In genomic region chr16:86061318-86061695, GRCh38 we compare ENCODE assay signal across 16 cellular contexts.
DNase-seq lines count a peak whose midpoint lies in the region; ATAC-seq and TF ChIP-seq lines count a peak whose summit lies in the region.
"Had no signal": no experiment of that assay in that cellular context is flagged by ENCODE, and none has a peak within 500 bp of the region (broad histone marks: within the 10 kb centered on the region; RNA-seq: fewer than 3 reads in every experiment).

No MANE protein-coding gene starts in this region.

- peaks cover 36% of the 10 kb centered on the region for H3K4me1 ChIP-seq in BLaER1
- H3K4me1 ChIP-seq in RWPE2 (ENCODE audit: insufficient read depth, poor library complexity, severe bottlenecking), result no peaks in the 10 kb centered on the region
- H3K4me1 ChIP-seq in gastroesophageal sphincter, result peaks cover 0 to 48% (median 23%) of the 10 kb centered on the region in 3 donors
- no peaks in the 10 kb centered on the region for H3K4me1 ChIP-seq in osteoblast (ENCODE audit: insufficient read depth, low read length)

- no peak for TF ChIP-seq EP300 in gastroesophageal sphincter (IDR thresholded peaks at IDR 0.05)

- no peaks in the 10 kb centered on the region for H3K79me2 ChIP-seq in osteoblast (ENCODE audit: insufficient read depth, low read length)

- no peaks in the 10 kb centered on the region for H3K27me3 ChIP-seq in BLaER1
- H3K27me3 ChIP-seq in RWPE2 (ENCODE audit: insufficient read depth, poor library complexity, severe bottlenecking), result peaks cover 54% of the 10 kb centered on the region
- no peaks in the 10 kb centered on the region for H3K27me3 ChIP-seq in gastroesophageal sphincter
- peaks cover 7% of the 10 kb centered on the region for H3K27me3 ChIP-seq in osteoblast (ENCODE audit: insufficient read depth, low read length)
- H3K27me3 ChIP-seq: Peyer's patch had no signal

- no peaks in the 10 kb centered on the region for H3K4me1 Mint-ChIP-seq in activated T-cell treated with anti-CD3 and anti-CD28 coated beads, Interleukin-2, amount 50 U/mL, for 24 hours (ENCODE audit: low read depth)

- peak overlapping the region; percentile 78 for H3K4me2 ChIP-seq in BLaER1
- H3K4me2 ChIP-seq in osteoblast (ENCODE audit: insufficient read depth, low read length), result no peak overlapping the region

- no peak overlapping the region for H3K9ac ChIP-seq in BLaER1

- H3K27ac ChIP-seq in BLaER1 (no peak overlapping the region), RWPE2 (ENCODE audit: poor library complexity, severe bottlenecking) (no peak overlapping the region), gastroesophageal sphincter (peak overlapping the region in 3 of 4 donors; percentile 74 to 85 (median 77)), osteoblast (ENCODE audit: low read depth, low read length) (no peak overlapping the region)
- H3K27ac ChIP-seq: C4-2B had no signal

- H2AFZ ChIP-seq in osteoblast (ENCODE audit: low read length), result no peak overlapping the region

- H3K36me3 ChIP-seq in BLaER1 (no peaks in the 10 kb centered on the region), RWPE2 (ENCODE audit: low read depth) (no peaks in the 10 kb centered on the region), gastroesophageal sphincter (no peaks in the 10 kb centered on the region), osteoblast (ENCODE audit: insufficient read depth, low read length) (no peaks in the 10 kb centered on the region)
- H3K36me3 ChIP-seq: Peyer's patch had no signal

- H3K27ac Mint-ChIP-seq in activated T-cell treated with anti-CD3 and anti-CD28 coated beads, Interleukin-2, amount 50 U/mL, for 24 hours, result no peak overlapping the region

- DNase-seq in RWPE2 (ENCODE audit: low spot score), result peak; percentile 53
- DNase-seq in osteoblast (ENCODE audit: insufficient read length, low spot score, missing footprints), result peak; percentile 46
- DNase-seq in NCI-H2196 (lab: John Stamatoyannopoulos, UW; ENCODE audit: unreplicated experiment), result no peak
- no peak for DNase-seq in activated T-cell treated with anti-CD3 and anti-CD28 coated beads, Interleukin-2, amount 50 U/mL, for 24 hours
- DNase-seq: DND-41, MM.1S, NCI-H1092, NCI-H1436 treated with DMSO at 0.1 percent for 48 hours, NCI-H2029, NCI-H69 had no signal

- H3K27me3 Mint-ChIP-seq in activated T-cell treated with anti-CD3 and anti-CD28 coated beads, Interleukin-2, amount 50 U/mL, for 24 hours, result peaks cover 2% of the 10 kb centered on the region

- no peaks in the 10 kb centered on the region for H3K9me3 Mint-ChIP-seq in activated T-cell treated with anti-CD3 and anti-CD28 coated beads, Interleukin-2, amount 50 U/mL, for 24 hours

- ATAC-seq in RWPE2 (ENCODE audit: low read depth) (no peak), gastroesophageal sphincter (no peak), HG03439 (IDR thresholded peaks at IDR 0.05; ENCODE audit: unreplicated experiment) (no peak), GM21528 (IDR thresholded peaks at IDR 0.05; ENCODE audit: low FRiP score, unreplicated experiment) (no peak)

- no peak overlapping the region for H3K4me3 ChIP-seq in BLaER1
- no peak overlapping the region for H3K4me3 ChIP-seq in RWPE2 (ENCODE audit: severe bottlenecking)
- H3K4me3 ChIP-seq in gastroesophageal sphincter, result no peak overlapping the region
- H3K4me3 ChIP-seq in osteoblast (ENCODE audit: insufficient read depth, low read length), result no peak overlapping the region
- H3K4me3 ChIP-seq: Peyer's patch had no signal

- H3K9me3 ChIP-seq in BLaER1, result no peaks in the 10 kb centered on the region
- no peaks in the 10 kb centered on the region for H3K9me3 ChIP-seq in RWPE2 (ENCODE audit: severe bottlenecking)
- no peaks in the 10 kb centered on the region for H3K9me3 ChIP-seq in gastroesophageal sphincter
- no peaks in the 10 kb centered on the region for H3K9me3 ChIP-seq in osteoblast (ENCODE audit: low read depth, low read length)
- H3K9me3 ChIP-seq: Peyer's patch had no signal

- H3K4me3 Mint-ChIP-seq in activated T-cell treated with anti-CD3 and anti-CD28 coated beads, Interleukin-2, amount 50 U/mL, for 24 hours, result no peak overlapping the region

- 93% methylated on average over 3 of the region's 11 CpGs; no CpG with 5 or more reads in 1 of the 2 donors for WGBS in gastroesophageal sphincter (ENCODE audit: low coverage in 1 of 2), 2 donors

- no peaks in the 10 kb centered on the region for H4K20me1 ChIP-seq in BLaER1
- no peaks in the 10 kb centered on the region for H4K20me1 ChIP-seq in osteoblast (ENCODE audit: insufficient read depth, low read length)

- TF ChIP-seq CTCF in RWPE2 (IDR thresholded peaks at IDR 0.05; ENCODE audit: poor library complexity, severe bottlenecking) (no peak), gastroesophageal sphincter (IDR thresholded peaks at IDR 0.05) (no peak), osteoblast (IDR thresholded peaks at IDR 0.05; ENCODE audit: extremely low read depth, low read depth, low read length) (no peak)

- no peaks in the 10 kb centered on the region for H3K36me3 Mint-ChIP-seq in activated T-cell treated with anti-CD3 and anti-CD28 coated beads, Interleukin-2, amount 50 U/mL, for 24 hours (ENCODE audit: low read depth)

- no peak for TF ChIP-seq POLR2A in gastroesophageal sphincter (IDR thresholded peaks at IDR 0.05)

Comparison
In these comparisons a context has a peak if more than half of its experiments do, and no peak if none do; other contexts are left out.
1. H3K27ac ChIP-seq: peak in gastroesophageal sphincter (3 of 4); none in BLaER1 (single experiment), RWPE2 (single experiment) and osteoblast (single experiment).
2. DNase-seq: peak in RWPE2 (single experiment) and osteoblast (single experiment); none in NCI-H2196 (single experiment) and activated T-cell treated with anti-CD3 and anti-CD28 coated beads, Interleukin-2, amount 50 U/mL, for 24 hours (single experiment).